Comparison of ENCODE assay signal across 25 cellular contexts in genomic region chr3:31173118-31173718, GRCh38.
DNase-seq lines count a peak whose midpoint lies in the region; ATAC-seq, FAIRE-seq and TF ChIP-seq lines count a peak whose summit lies in the region.
"Had no signal": no experiment of that assay in that cellular context is flagged by ENCODE, and none has a peak within 500 bp of the region (broad histone marks: within the 10 kb centered on the region; RNA-seq: fewer than 3 reads in every experiment).

No MANE protein-coding gene starts in this region.

- H3K9me3 ChIP-seq in DND-41 (ENCODE audit: insufficient read depth, low read length, severe bottlenecking) = no peaks in the 10 kb centered on the region
- no peaks in the 10 kb centered on the region for H3K9me3 ChIP-seq in MM.1S (replicated peaks; ENCODE audit: insufficient read depth, low read length)
- peaks cover 3% of the 10 kb centered on the region; the same call in 2 of the 3 replicates for H3K9me3 ChIP-seq in GM12878 (replicated peaks; ENCODE audit: control insufficient read depth, insufficient read depth, low read length)
- H3K9me3 ChIP-seq in osteoblast (ENCODE audit: low read depth, low read length) = no peaks in the 10 kb centered on the region
- H3K9me3 ChIP-seq: Peyer's patch had no signal

- CTCF ChIA-PET in GM12878 (lab: Yijun Ruan, JAX) = interaction anchor here (1.3 to 1.6 kb wide), 3 partner anchors 13 to 30 kb away, joined by 4 to 5 read pairs (median 4); no protein-coding TSS in a partner anchor

- H3K79me2 ChIP-seq in DND-41 (ENCODE audit: insufficient read depth, low read length) (no peaks in the 10 kb centered on the region), MM.1S (ENCODE audit: low read length) (no peaks in the 10 kb centered on the region), GM12878 (ENCODE audit: control insufficient read depth, insufficient read depth, low read length) (no peaks in the 10 kb centered on the region), osteoblast (ENCODE audit: insufficient read depth, low read length) (no peaks in the 10 kb centered on the region)

- RAD21 ChIA-PET in GM12878 (lab: Charles Lee; ENCODE audit: unreplicated experiment) = interaction anchor here (0.9 kb wide), 1 partner anchor 359 kb away, joined by 3 read pairs; the partner anchor contains the start of gene STT3B

- no peak for TF ChIP-seq RAD21 in GM12878 (IDR thresholded peaks at IDR 0.05; ENCODE audit: insufficient read depth, low read depth, low read length)

- no TSS peak for BruUV-seq in GM12878 (replicated peaks; lab: Mats Ljungman, UMichigan)

- no peak for TF ChIP-seq CTCF in DND-41 (IDR thresholded peaks at IDR 0.05; ENCODE audit: borderline replicate concordance, extremely low read depth, low read length, poor library complexity, severe bottlenecking)
- TF ChIP-seq CTCF in MM.1S (IDR thresholded peaks at IDR 0.05; ENCODE audit: low read length) = no peak
- no peak for TF ChIP-seq CTCF in GM12878 (IDR thresholded peaks at IDR 0.05 in 2 of 3, conservative IDR thresholded peaks at IDR 0.05 in 1 of 3; ENCODE audit: control insufficient read depth in 2 of 3, extremely low read depth in 1 of 3, insufficient read depth in 1 of 3, low read depth in 3 of 3, low read length in 3 of 3)
- no peak for TF ChIP-seq CTCF in osteoblast (IDR thresholded peaks at IDR 0.05; ENCODE audit: extremely low read depth, low read depth, low read length)

- ATAC-seq in DND-41 (ENCODE audit: insufficient read depth, low read depth) = peak; percentile 29; the same call in 1 of the 3 replicates
- peak; percentile 53 for ATAC-seq in GM21529 (IDR thresholded peaks at IDR 0.05; ENCODE audit: unreplicated experiment)
- ATAC-seq in GM12878 = peak; percentile 33; the same call in 2 of the 3 replicates
- ATAC-seq in activated CD4-positive, CD25-positive, alpha-beta regulatory T cell treated with anti-CD3 and anti-CD28 coated beads, Interleukin-2, amount 50 U/mL, for 24 hours = no peak
- no peak for ATAC-seq in GM21526 (IDR thresholded peaks at IDR 0.05; ENCODE audit: low FRiP score, unreplicated experiment)

- no peak overlapping the region for H3K4me2 ChIP-seq in DND-41 (ENCODE audit: insufficient read depth, low read length)
- H3K4me2 ChIP-seq in MM.1S (ENCODE audit: low read depth, low read length) = peak overlapping the region; percentile 20; the same call in 1 of the 2 replicates
- H3K4me2 ChIP-seq in GM12878 (ENCODE audit: control insufficient read depth, insufficient read depth) = 0 out of 2 replicates have a peak overlapping the region, but pooled peaks have one; percentile 18
- H3K4me2 ChIP-seq in osteoblast (ENCODE audit: insufficient read depth, low read length) = no peak overlapping the region

- H3K9ac ChIP-seq in DND-41 (ENCODE audit: low read depth, low read length) = no peak overlapping the region
- no peak overlapping the region for H3K9ac ChIP-seq in MM.1S (ENCODE audit: low read length)
- H3K9ac ChIP-seq in GM12878 (ENCODE audit: control insufficient read depth, insufficient read depth, low read length) = no peak overlapping the region

- no peak overlapping the region for H3K4me3 ChIP-seq in DND-41 (ENCODE audit: low read depth in 1 of 2, low read length in 2 of 2)
- no peak overlapping the region for H3K4me3 ChIP-seq in MM.1S (ENCODE audit: low read length)
- no peak overlapping the region for H3K4me3 ChIP-seq in GM12878
- H3K4me3 ChIP-seq in osteoblast (ENCODE audit: insufficient read depth, low read length) = no peak overlapping the region
- H3K4me3 ChIP-seq: Peyer's patch, SK-N-MC had no signal

- H2AFZ ChIP-seq in DND-41 (ENCODE audit: low read depth, low read length) (peak overlapping the region; percentile 10; the same call in 1 of the 2 replicates), MM.1S (ENCODE audit: low read length) (peak overlapping the region; percentile 1; the same call in 1 of the 2 replicates), GM12878 (ENCODE audit: control insufficient read depth, low read depth, low read length) (peak overlapping the region; percentile 4; the same call in 1 of the 2 replicates), osteoblast (ENCODE audit: low read length) (no peak overlapping the region)

- intact Hi-C loops in GM12878 (cut with micrococcal nuclease; ENCODE audit: unreplicated experiment) = no loop called here

- H3K27ac ChIP-seq in DND-41 (ENCODE audit: low read length) = no peak overlapping the region
- no peak overlapping the region for H3K27ac ChIP-seq in MM.1S (ENCODE audit: low read length)
- H3K27ac ChIP-seq in GM12878 (ENCODE audit: control insufficient read depth, insufficient read depth) = no peak overlapping the region
- H3K27ac ChIP-seq in osteoblast (ENCODE audit: low read depth, low read length) = no peak overlapping the region
- H3K27ac ChIP-seq: Peyer's patch, SK-N-MC had no signal

- no peak for FAIRE-seq in GM12878 (lab: Jason Lieb, UNC)
- FAIRE-seq: D721Med, G401.6, GM12892, GM19239, H1 had no signal

- SMC1A ChIA-PET in GM12878 (lab: Charles Lee; ENCODE audit: uncharacterized antibody, unreplicated experiment) = interaction anchor here (0.8 to 1.7 kb wide), 16 partner anchors 10 to 289 kb away, joined by 3 to 5 read pairs (median 3); no protein-coding TSS in a partner anchor

- POLR2A ChIA-PET in GM12878 (lab: Charles Lee) = interaction anchor here (0.8 to 1.2 kb wide), 2 partner anchors 30 to 40 kb away, joined by 3 read pairs; no protein-coding TSS in a partner anchor

- H3K4me1 ChIP-seq in DND-41 (ENCODE audit: insufficient read depth, low read length) = no peaks in the 10 kb centered on the region
- peaks cover 12% of the 10 kb centered on the region for H3K4me1 ChIP-seq in MM.1S (ENCODE audit: low read length)
- H3K4me1 ChIP-seq in GM12878 (ENCODE audit: control insufficient read depth, insufficient read depth, low read length) = no peaks in the 10 kb centered on the region; the same call in 1 of the 2 replicates
- peaks cover 17% of the 10 kb centered on the region for H3K4me1 ChIP-seq in osteoblast (ENCODE audit: insufficient read depth, low read length)
- H3K4me1 ChIP-seq: Peyer's patch had no signal

- TF ChIP-seq POLR2A in GM12878 (IDR thresholded peaks at IDR 0.05; ENCODE audit: low read depth, low read length) = no peak

- in situ Hi-C loops in GM12878 (cut with MboI) = no loop called here

- TF ChIP-seq EP300 in GM12878 (IDR thresholded peaks at IDR 0.05; ENCODE audit: borderline replicate concordance in 1 of 2, control insufficient read depth in 1 of 2, low read depth in 2 of 2, low read length in 2 of 2) = no peak

- 0% methylated on average over 1 of the region's 1 CpG for WGBS in GM12878 (ENCODE audit: insufficient coverage, insufficient replicate concordance, low lambda C conversion rate, missing lambda C conversion rate)

- H3K9me2 ChIP-seq in MM.1S (replicated peaks; ENCODE audit: insufficient read depth, low read length) = no peaks in the 10 kb centered on the region

- H3K27me3 ChIP-seq in DND-41 (ENCODE audit: insufficient read depth, low read length, poor library complexity) (no peaks in the 10 kb centered on the region), MM.1S (replicated peaks; ENCODE audit: insufficient read depth, low read length) (no peaks in the 10 kb centered on the region), GM12878 (replicated peaks in 1 of 2; ENCODE audit: control insufficient read depth in 2 of 2, insufficient read depth in 2 of 2, low read length in 1 of 2) (no peaks in the 10 kb centered on the region), osteoblast (ENCODE audit: insufficient read depth, low read length) (no peaks in the 10 kb centered on the region)
- H3K27me3 ChIP-seq: Peyer's patch had no signal

- no peak for DNase-seq in DND-41
- no peak for DNase-seq in MM.1S
- DNase-seq in GM12878 (ENCODE audit: low read depth, low spot score) = no peak
- no peak for DNase-seq in osteoblast (ENCODE audit: insufficient read length, low spot score, missing footprints)
- DNase-seq: CD4-positive, CD25-positive, alpha-beta regulatory T cell; DMS53; HCEC 1CT; MV-4-11; NCI-H1105 treated with DMSO at 0.1 percent for 48 hours; NCI-H146; NCI-H1930; NCI-H2227 treated with DMSO at 0.1 percent for 48 hours; NCI-H526 treated with DMSO at 0.1 percent for 48 hours; OCI-M1; Peyer's patch; SIG-M5 had no signal

- H4K20me1 ChIP-seq in DND-41 (ENCODE audit: insufficient read depth, low read length) (no peaks in the 10 kb centered on the region), MM.1S (ENCODE audit: insufficient read depth, low read length) (no peaks in the 10 kb centered on the region), GM12878 (ENCODE audit: control insufficient read depth, insufficient read depth) (no peaks in the 10 kb centered on the region), osteoblast (ENCODE audit: insufficient read depth, low read length) (no peaks in the 10 kb centered on the region)

- H3F3A ChIP-seq in MM.1S (ENCODE audit: insufficient read depth, low read length) = peaks cover 3% of the 10 kb centered on the region; the same call in 1 of the 2 replicates

- no peaks in the 10 kb centered on the region for H3K36me3 ChIP-seq in DND-41 (ENCODE audit: insufficient read depth, low read length)
- H3K36me3 ChIP-seq in MM.1S (replicated peaks; ENCODE audit: insufficient read depth, low read length) = no peaks in the 10 kb centered on the region
- no peaks in the 10 kb centered on the region for H3K36me3 ChIP-seq in GM12878 (ENCODE audit: control insufficient read depth in 2 of 2, insufficient read depth in 2 of 2, low read length in 1 of 2)
- H3K36me3 ChIP-seq in osteoblast (ENCODE audit: insufficient read depth, low read length) = no peaks in the 10 kb centered on the region
- H3K36me3 ChIP-seq: Peyer's patch had no signal

TF ChIP-seq in GM12878, 131 proteins besides CTCF, POLR2A, EP300 and RAD21 (continues in another document):
- no peak for TF ChIP-seq ZNF217 (IDR thresholded peaks at IDR 0.05)
- no peak for TF ChIP-seq SUPT20H (IDR thresholded peaks at IDR 0.05; ENCODE audit: borderline replicate concordance, control insufficient read depth, low read depth, low read length)
- TF ChIP-seq, protein P1, sequence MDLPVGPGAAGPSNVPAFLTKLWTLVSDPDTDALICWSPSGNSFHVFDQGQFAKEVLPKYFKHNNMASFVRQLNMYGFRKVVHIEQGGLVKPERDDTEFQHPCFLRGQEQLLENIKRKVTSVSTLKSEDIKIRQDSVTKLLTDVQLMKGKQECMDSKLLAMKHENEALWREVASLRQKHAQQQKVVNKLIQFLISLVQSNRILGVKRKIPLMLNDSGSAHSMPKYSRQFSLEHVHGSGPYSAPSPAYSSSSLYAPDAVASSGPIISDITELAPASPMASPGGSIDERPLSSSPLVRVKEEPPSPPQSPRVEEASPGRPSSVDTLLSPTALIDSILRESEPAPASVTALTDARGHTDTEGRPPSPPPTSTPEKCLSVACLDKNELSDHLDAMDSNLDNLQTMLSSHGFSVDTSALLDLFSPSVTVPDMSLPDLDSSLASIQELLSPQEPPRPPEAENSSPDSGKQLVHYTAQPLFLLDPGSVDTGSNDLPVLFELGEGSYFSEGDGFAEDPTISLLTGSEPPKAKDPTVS (IDR thresholded peaks at IDR 0.05; ENCODE audit: low read depth, low read length) = no peak
- TF ChIP-seq, protein P2, sequence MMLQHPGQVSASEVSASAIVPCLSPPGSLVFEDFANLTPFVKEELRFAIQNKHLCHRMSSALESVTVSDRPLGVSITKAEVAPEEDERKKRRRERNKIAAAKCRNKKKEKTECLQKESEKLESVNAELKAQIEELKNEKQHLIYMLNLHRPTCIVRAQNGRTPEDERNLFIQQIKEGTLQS (IDR thresholded peaks at IDR 0.05; ENCODE audit: borderline replicate concordance, extremely low read depth, low read depth, low read length) = no peak

Comparison
In these comparisons a context has a peak if more than half of its experiments do, and no peak if none do; other contexts are left out.
1. ATAC-seq: peak in DND-41 (single experiment), GM21529 (single experiment) and GM12878 (single experiment); none in activated CD4-positive, CD25-positive, alpha-beta regulatory T cell treated with anti-CD3 and anti-CD28 coated beads, Interleukin-2, amount 50 U/mL, for 24 hours (0 of 2) and GM21526 (single experiment).
2. H3K4me2 ChIP-seq: peak in MM.1S (single experiment) and GM12878 (single experiment); none in DND-41 (single experiment) and osteoblast (single experiment).